16 cellular contexts compared by ENCODE assay signal in genomic region chr12:47737936-47738335, GRCh38. TPM values are rescaled to one million over a fixed set of nuclear protein-coding genes. Genes with fewer than 3 reads are reported as not detected.
DNase-seq lines count a peak whose midpoint lies in the region; ATAC-seq and TF ChIP-seq lines count a peak whose summit lies in the region.
"Had no signal": no experiment of that assay in that cellular context is flagged by ENCODE, and none has a peak within 500 bp of the region (broad histone marks: within the 10 kb centered on the region; RNA-seq: fewer than 3 reads in every experiment).

No MANE protein-coding gene starts in this region.

- no peak for TF ChIP-seq POLR2A in testis (IDR thresholded peaks at IDR 0.05)

- no peaks in the 10 kb centered on the region for H3K4me1 ChIP-seq in HEK293 (ENCODE audit: control insufficient read depth, insufficient read depth, low read length)
- H3K4me1 ChIP-seq in testis, result peaks cover 68% of the 10 kb centered on the region

- H3K4me1 Mint-ChIP-seq in nephron (peaks cover 55% of the 10 kb centered on the region), HFFc6 (ENCODE audit: low read depth) (peaks cover 18% of the 10 kb centered on the region)

- H3K27ac ChIP-seq in HEK293 (ENCODE audit: extremely low read depth, low read depth, low read length), result no peak overlapping the region
- H3K27ac ChIP-seq in coronary artery, result peak overlapping the region; percentile 78 to 92
- peak overlapping the region; percentile 72 to 83 for H3K27ac ChIP-seq in testis
- H3K27ac ChIP-seq: neutrophil had no signal

- intact Hi-C loops in testis (cut with DNase I; ENCODE audit: low total_unique reads), result no loop called here

- POLR2A ChIA-PET in HEK293 (lab: Yijun Ruan, JAX), result interaction anchor here (1.4 kb wide), 1 partner anchor 31 kb away, joined by 4 read pairs; no protein-coding TSS in a partner anchor

- no peaks in the 10 kb centered on the region for H3K9me3 Mint-ChIP-seq in nephron
- H3K9me3 Mint-ChIP-seq in HFFc6, result no peaks in the 10 kb centered on the region
- H3K9me3 Mint-ChIP-seq: activated naive CD4-positive, alpha-beta T cell treated with anti-CD3 and anti-CD28 coated beads for 36 hours; mesothelial cell of epicardium had no signal

- H3K4me3 ChIP-seq in HEK293 (ENCODE audit: low read depth, low read length) (no peak overlapping the region), coronary artery (peak overlapping the region; percentile 29), testis (no peak overlapping the region)

- no peak for DNase-seq in coronary artery (ENCODE audit: low spot score)
- no peak for DNase-seq in testis
- no peak for DNase-seq in HFFc6
- no peak for DNase-seq in UCSD-AML1 (lab: John Stamatoyannopoulos, UW; ENCODE audit: unreplicated experiment)
- no peak for DNase-seq in SW 1271 (lab: John Stamatoyannopoulos, UW)
- DNase-seq: activated CD4-positive, alpha-beta T cell treated with anti-CD3 and anti-CD28 coated beads for 48 hours; activated naive CD4-positive, alpha-beta T cell treated with anti-CD3 and anti-CD28 coated beads for 36 hours; HCEC 1CT; NCI-H1417 treated with DMSO at 0.1 percent for 48 hours; NCI-H2171 had no signal

- 48 to 64% methylated on average over 11 to 13 of the region's 13 CpGs for WGBS in testis, 2 donors

- H3K27me3 Mint-ChIP-seq in nephron (ENCODE audit: low read depth) (no peaks in the 10 kb centered on the region), HFFc6 (ENCODE audit: insufficient read depth) (peaks cover 4% of the 10 kb centered on the region)

- CTCF ChIA-PET in HEK293 (lab: Yijun Ruan, JAX), result interaction anchor here (1.3 to 13.5 kb wide), 4 partner anchors 15 to 99 kb away, joined by 4 to 784 read pairs (median 297); partner anchors contain the start of genes ENDOU, RAPGEF3 and SLC48A1

- H3K27ac Mint-ChIP-seq in nephron (peak overlapping the region in 2 of 3 experiments; percentile 84 to 97), HFFc6 (no peak overlapping the region; the same call in 1 of the 2 replicates)
- H3K27ac Mint-ChIP-seq: activated naive CD4-positive, alpha-beta T cell treated with anti-CD3 and anti-CD28 coated beads for 36 hours had no signal

- no peaks in the 10 kb centered on the region for H3K36me3 Mint-ChIP-seq in nephron (ENCODE audit: low read depth)
- H3K36me3 Mint-ChIP-seq in HFFc6 (ENCODE audit: low read depth), result no peaks in the 10 kb centered on the region
- H3K36me3 Mint-ChIP-seq: mesothelial cell of epicardium had no signal

- TF ChIP-seq CTCF in HEK293 (tag by site-specific recombination; IDR thresholded peaks at IDR 0.05) (no peak), coronary artery (IDR thresholded peaks at IDR 0.05) (no peak), nephron (IDR thresholded peaks at IDR 0.05; ENCODE audit: unreplicated experiment in 3 of 3) (no peak), testis (IDR thresholded peaks at IDR 0.05) (no peak), HFFc6 (IDR thresholded peaks at IDR 0.05) (no peak)

- ATAC-seq in esophagus mucosa, result no peak
- ATAC-seq: Panc1 had no signal

- H3K9me3 ChIP-seq in HEK293 (ENCODE audit: control insufficient read depth, insufficient read depth, low read depth, low read length) (no peaks in the 10 kb centered on the region), testis (no peaks in the 10 kb centered on the region)
- H3K9me3 ChIP-seq: neutrophil had no signal

- H3K27me3 ChIP-seq in testis, result no peaks in the 10 kb centered on the region
- H3K27me3 ChIP-seq: neutrophil had no signal

- no peaks in the 10 kb centered on the region for H3K36me3 ChIP-seq in HEK293 (ENCODE audit: control insufficient read depth in 2 of 2, insufficient read depth in 1 of 2, low read length in 2 of 2)
- no peaks in the 10 kb centered on the region for H3K36me3 ChIP-seq in testis (ENCODE audit: low read depth, missing control alignments)
- H3K36me3 ChIP-seq: neutrophil had no signal

- H3K4me3 Mint-ChIP-seq in nephron, result no peak overlapping the region
- no peak overlapping the region for H3K4me3 Mint-ChIP-seq in HFFc6
- H3K4me3 Mint-ChIP-seq: activated naive CD4-positive, alpha-beta T cell treated with anti-CD3 and anti-CD28 coated beads for 36 hours; mesothelial cell of epicardium had no signal

TF ChIP-seq in HEK293, 187 proteins besides CTCF, POLR2A, EP300 and RAD21:
- peak; percentile 47 for TF ChIP-seq ZFHX2 (tag by site-specific recombination; conservative IDR thresholded peaks at IDR 0.05)
- TF ChIP-seq ZNF692 (tag by site-specific recombination; IDR thresholded peaks at IDR 0.05), result no peak
- peak; percentile 55; the same call in 1 of the 2 replicates for TF ChIP-seq EGR2 (tag by site-specific recombination; IDR thresholded peaks at IDR 0.05; ENCODE audit: low read depth)
TF ChIP-seq in HEK293: peak in this region for 2.

RNA-seq across cellular contexts. Expression of gene ENDOU, which starts 12.6 kb away (rescaled TPM):
- total RNA-seq in testis, result under 1 TPM; 0.16 to 0.43 TPM
- polyA plus RNA-seq in testis (ENCODE audit: insufficient read depth, low read depth, low replicate concordance), result 0.21 TPM
- total RNA-seq in HFFc6 (2021; fragmentation: NEBNext Ultra II Directional; extraction: Animal tissue kit (Norgen Biotek cat#: 25700)), result under 1 TPM in 1 of 6 experiments, not detected in 5; 0.11 TPM
- total RNA-seq in esophagus mucosa, result 66.9 TPM

RNA-seq across cellular contexts. Expression of gene RAPGEF3, which starts 20.7 kb away (rescaled TPM):
- total RNA-seq in testis (10 to 100 TPM; 24.6 to 30.2 TPM), esophagus mucosa (16.5 TPM)
- 13.9 TPM for polyA plus RNA-seq in testis (ENCODE audit: insufficient read depth, low read depth, low replicate concordance)
- 1 to 10 TPM; 2.0 to 4.1 (median 3.1) TPM for total RNA-seq in HFFc6 (2021; fragmentation: NEBNext Ultra II Directional; extraction: Animal tissue kit (Norgen Biotek cat#: 25700))

RNA-seq across cellular contexts. Expression of gene RPAP3, which starts 32.1 kb away (rescaled TPM):
- total RNA-seq in testis, result 10 to 100 TPM; 25.0 to 32.3 TPM
- 12.7 TPM for polyA plus RNA-seq in testis (ENCODE audit: insufficient read depth, low read depth, low replicate concordance)
- total RNA-seq in HFFc6 (2021; fragmentation: NEBNext Ultra II Directional; extraction: Animal tissue kit (Norgen Biotek cat#: 25700)), result 10 to 100 TPM; 26.3 to 43.4 (median 39.0) TPM
- total RNA-seq in esophagus mucosa, result 18.2 TPM

RNA-seq across cellular contexts. Expression of gene SLC48A1, which starts 35.1 kb away (rescaled TPM):
- total RNA-seq in testis (10 to 100 TPM; 25.5 to 32.0 TPM), esophagus mucosa (19.8 TPM)
- 21.0 TPM for polyA plus RNA-seq in testis (ENCODE audit: insufficient read depth, low read depth, low replicate concordance)
- 10 to 100 TPM; 18.8 to 24.5 (median 21.0) TPM for total RNA-seq in HFFc6 (2021; fragmentation: NEBNext Ultra II Directional; extraction: Animal tissue kit (Norgen Biotek cat#: 25700))

Comparison
In these comparisons a context has a peak if more than half of its experiments do, and no peak if none do; other contexts are left out.
1. RNA of gene ENDOU, which starts 12.6 kb away (total RNA-seq): 66.9 TPM in esophagus mucosa (single experiment); 0.16 to 0.43 TPM in testis and 0.11 TPM in HFFc6; every median in the first group is over 10 times any median in the second.